19 cellular contexts compared by ENCODE assay signal in genomic region chr2:161965994-161966393, GRCh38.
A peak's percentile ranks its signal among the peaks of the same experiment; 100 is the strongest.
DNase-seq lines count a peak whose midpoint lies in the region; ATAC-seq, FAIRE-seq and TF ChIP-seq lines count a peak whose summit lies in the region.
"Had no signal": no experiment of that assay in that cellular context is flagged by ENCODE, and none has a peak within 500 bp of the region (broad histone marks: within the 10 kb centered on the region; RNA-seq: fewer than 3 reads in every experiment).

No MANE protein-coding gene starts in this region.

- peak overlapping the region; percentile 93 to 96 for H3K27ac Mint-ChIP-seq in natural killer cell treated with Interleukin-12 subunit alpha and Interleukin-12 subunit beta and Interleukin-15 and Interleukin-18, amount 100 ng/mL, for 72 hours
- no peak overlapping the region for H3K27ac Mint-ChIP-seq in natural killer cell
- H3K27ac Mint-ChIP-seq: brain had no signal

- H3K27ac ChIP-seq in GM12878 (ENCODE audit: control insufficient read depth, insufficient read depth) (no peak overlapping the region), osteoblast (ENCODE audit: low read depth, low read length) (no peak overlapping the region)
- H3K27ac ChIP-seq: colonic mucosa, gastrocnemius medialis, testis had no signal

- H3K27me3 ChIP-seq in GM12878 (replicated peaks in 1 of 2; ENCODE audit: control insufficient read depth in 2 of 2, insufficient read depth in 2 of 2, low read length in 1 of 2) (no peaks in the 10 kb centered on the region), osteoblast (ENCODE audit: insufficient read depth, low read length) (no peaks in the 10 kb centered on the region)
- H3K27me3 ChIP-seq: colonic mucosa, gastrocnemius medialis, MG63, testis had no signal

- in situ Hi-C loops in GM12878 (cut with MboI) = no loop called here

- intact Hi-C loops in natural killer cell (cut with micrococcal nuclease) (no loop called here), GM12878 (cut with micrococcal nuclease; ENCODE audit: unreplicated experiment) (no loop called here)

- H3K9me3 Mint-ChIP-seq in natural killer cell treated with Interleukin-12 subunit alpha and Interleukin-12 subunit beta and Interleukin-15 and Interleukin-18, amount 100 ng/mL, for 72 hours = peaks cover 2% of the 10 kb centered on the region
- H3K9me3 Mint-ChIP-seq in natural killer cell = peaks cover 0 to 2% of the 10 kb centered on the region in 2 donors
- H3K9me3 Mint-ChIP-seq: brain had no signal

- H4K20me1 ChIP-seq in GM12878 (ENCODE audit: control insufficient read depth, insufficient read depth) = no peaks in the 10 kb centered on the region
- H4K20me1 ChIP-seq in osteoblast (ENCODE audit: insufficient read depth, low read length) = no peaks in the 10 kb centered on the region

- H3K4me1 ChIP-seq in GM12878 (ENCODE audit: control insufficient read depth, insufficient read depth, low read length) (no peaks in the 10 kb centered on the region), osteoblast (ENCODE audit: insufficient read depth, low read length) (peaks cover 4% of the 10 kb centered on the region)
- H3K4me1 ChIP-seq: colonic mucosa, gastrocnemius medialis, testis had no signal

- H3K4me3 ChIP-seq in GM12878 (no peak overlapping the region), osteoblast (ENCODE audit: insufficient read depth, low read length) (no peak overlapping the region)
- H3K4me3 ChIP-seq: colonic mucosa, gastrocnemius medialis, MG63, testis had no signal

- no peak for TF ChIP-seq CTCF in natural killer cell (IDR thresholded peaks at IDR 0.05)
- no peak for TF ChIP-seq CTCF in GM12878 (IDR thresholded peaks at IDR 0.05 in 2 of 3, conservative IDR thresholded peaks at IDR 0.05 in 1 of 3; ENCODE audit: control insufficient read depth in 2 of 3, extremely low read depth in 1 of 3, insufficient read depth in 1 of 3, low read depth in 3 of 3, low read length in 3 of 3)
- TF ChIP-seq CTCF in osteoblast (IDR thresholded peaks at IDR 0.05; ENCODE audit: extremely low read depth, low read depth, low read length) = no peak

- no peaks in the 10 kb centered on the region for H3K27me3 Mint-ChIP-seq in natural killer cell treated with Interleukin-12 subunit alpha and Interleukin-12 subunit beta and Interleukin-15 and Interleukin-18, amount 100 ng/mL, for 72 hours
- no peaks in the 10 kb centered on the region for H3K27me3 Mint-ChIP-seq in natural killer cell (ENCODE audit: low read depth in 2 of 2)
- H3K27me3 Mint-ChIP-seq: brain had no signal

- TF ChIP-seq POLR2A in GM12878 (IDR thresholded peaks at IDR 0.05; ENCODE audit: low read depth, low read length) = no peak

- no TSS peak for BruUV-seq in GM12878 (replicated peaks; lab: Mats Ljungman, UMichigan)

- TF ChIP-seq RAD21 in GM12878 (IDR thresholded peaks at IDR 0.05; ENCODE audit: insufficient read depth, low read depth, low read length) = no peak

- CTCF ChIA-PET in GM12878 (lab: Yijun Ruan, JAX) = no interaction called here

- no peak overlapping the region for H3K4me2 ChIP-seq in GM12878 (ENCODE audit: control insufficient read depth, insufficient read depth)
- no peak overlapping the region for H3K4me2 ChIP-seq in osteoblast (ENCODE audit: insufficient read depth, low read length)

- H3K79me2 ChIP-seq in GM12878 (ENCODE audit: control insufficient read depth, insufficient read depth, low read length) (no peaks in the 10 kb centered on the region), osteoblast (ENCODE audit: insufficient read depth, low read length) (no peaks in the 10 kb centered on the region)

- SMC1A ChIA-PET in GM12878 (lab: Charles Lee; ENCODE audit: uncharacterized antibody, unreplicated experiment) = no interaction called here

- H3K4me1 Mint-ChIP-seq in natural killer cell treated with Interleukin-12 subunit alpha and Interleukin-12 subunit beta and Interleukin-15 and Interleukin-18, amount 100 ng/mL, for 72 hours (ENCODE audit: low read depth in 2 of 2) = peaks cover 41 to 44% of the 10 kb centered on the region in 2 donors
- no peaks in the 10 kb centered on the region for H3K4me1 Mint-ChIP-seq in natural killer cell

- peak; percentile 86 to 93 for ATAC-seq in natural killer cell treated with Interleukin-12 subunit alpha and Interleukin-12 subunit beta and Interleukin-15 and Interleukin-18, amount 100 ng/mL, for 72 hours
- no peak for ATAC-seq in natural killer cell
- ATAC-seq in GM12878 = no peak; the same call in 1 of the 3 replicates
- ATAC-seq in GM18861 (IDR thresholded peaks at IDR 0.05; ENCODE audit: unreplicated experiment) = no peak
- ATAC-seq in HG02763 (IDR thresholded peaks at IDR 0.05; ENCODE audit: unreplicated experiment) = no peak
- ATAC-seq: gastrocnemius medialis, left lobe of liver, Panc1, sciatic nerve had no signal

- POLR2A ChIA-PET in GM12878 (lab: Charles Lee) = no interaction called here

- H3K9me3 ChIP-seq in GM12878 (replicated peaks; ENCODE audit: control insufficient read depth, insufficient read depth, low read length) (no peaks in the 10 kb centered on the region), osteoblast (ENCODE audit: low read depth, low read length) (no peaks in the 10 kb centered on the region)
- H3K9me3 ChIP-seq: colonic mucosa, gastrocnemius medialis, MG63, testis had no signal

- H3K4me3 Mint-ChIP-seq in natural killer cell treated with Interleukin-12 subunit alpha and Interleukin-12 subunit beta and Interleukin-15 and Interleukin-18, amount 100 ng/mL, for 72 hours = peak overlapping the region; percentile 34
- H3K4me3 Mint-ChIP-seq in natural killer cell = no peak overlapping the region
- H3K4me3 Mint-ChIP-seq: brain had no signal

- H2AFZ ChIP-seq in GM12878 (ENCODE audit: control insufficient read depth, low read depth, low read length) = no peak overlapping the region
- no peak overlapping the region for H2AFZ ChIP-seq in osteoblast (ENCODE audit: low read length)

- TF ChIP-seq EP300 in GM12878 (IDR thresholded peaks at IDR 0.05; ENCODE audit: borderline replicate concordance in 1 of 2, control insufficient read depth in 1 of 2, low read depth in 2 of 2, low read length in 2 of 2) = no peak

- no peak overlapping the region for H3K9ac ChIP-seq in GM12878 (ENCODE audit: control insufficient read depth, insufficient read depth, low read length)

- DNase-seq in natural killer cell treated with Interleukin-12 subunit alpha and Interleukin-12 subunit beta and Interleukin-15 and Interleukin-18, amount 100 ng/mL, for 72 hours (ENCODE audit: low spot score) = no peak
- DNase-seq in natural killer cell (no peak), RCC 7860 (ENCODE audit: low spot score) (peak; percentile 11), GM12878 (ENCODE audit: low read depth, low spot score) (no peak), NCI-H82 treated with DMSO at 0.1 percent for 48 hours (lab: John Stamatoyannopoulos, UW; ENCODE audit: unreplicated experiment) (no peak), osteoblast (ENCODE audit: insufficient read length, low spot score, missing footprints) (no peak)
- DNase-seq: colonic mucosa, gastrocnemius medialis, MG63, NCI-H2029, NCI-H526, nucleus accumbens, testis had no signal

- WGBS in GM12878 (ENCODE audit: insufficient coverage, insufficient replicate concordance, low lambda C conversion rate, missing lambda C conversion rate) = 0% methylated on average over 1 of the region's 1 CpG

- RAD21 ChIA-PET in GM12878 (lab: Charles Lee; ENCODE audit: unreplicated experiment) = no interaction called here

- FAIRE-seq in RCC 7860 (lab: Jason Lieb, UNC) (peak; percentile 42), GM12878 (lab: Jason Lieb, UNC) (no peak)

- H3K36me3 ChIP-seq in GM12878 (ENCODE audit: control insufficient read depth in 2 of 2, insufficient read depth in 2 of 2, low read length in 1 of 2) (no peaks in the 10 kb centered on the region), osteoblast (ENCODE audit: insufficient read depth, low read length) (no peaks in the 10 kb centered on the region)
- H3K36me3 ChIP-seq: colonic mucosa, gastrocnemius medialis, MG63 had no signal

- H3K36me3 Mint-ChIP-seq in natural killer cell treated with Interleukin-12 subunit alpha and Interleukin-12 subunit beta and Interleukin-15 and Interleukin-18, amount 100 ng/mL, for 72 hours = peaks cover 24% of the 10 kb centered on the region
- H3K36me3 Mint-ChIP-seq in natural killer cell = no peaks in the 10 kb centered on the region

TF ChIP-seq in GM12878, 131 proteins besides CTCF, POLR2A, EP300 and RAD21 (continues in another document):
- TF ChIP-seq NFIC (IDR thresholded peaks at IDR 0.05; ENCODE audit: low read depth, low read length) = peak; percentile 76; the same call in 1 of the 2 replicates
- TF ChIP-seq, protein P1, sequence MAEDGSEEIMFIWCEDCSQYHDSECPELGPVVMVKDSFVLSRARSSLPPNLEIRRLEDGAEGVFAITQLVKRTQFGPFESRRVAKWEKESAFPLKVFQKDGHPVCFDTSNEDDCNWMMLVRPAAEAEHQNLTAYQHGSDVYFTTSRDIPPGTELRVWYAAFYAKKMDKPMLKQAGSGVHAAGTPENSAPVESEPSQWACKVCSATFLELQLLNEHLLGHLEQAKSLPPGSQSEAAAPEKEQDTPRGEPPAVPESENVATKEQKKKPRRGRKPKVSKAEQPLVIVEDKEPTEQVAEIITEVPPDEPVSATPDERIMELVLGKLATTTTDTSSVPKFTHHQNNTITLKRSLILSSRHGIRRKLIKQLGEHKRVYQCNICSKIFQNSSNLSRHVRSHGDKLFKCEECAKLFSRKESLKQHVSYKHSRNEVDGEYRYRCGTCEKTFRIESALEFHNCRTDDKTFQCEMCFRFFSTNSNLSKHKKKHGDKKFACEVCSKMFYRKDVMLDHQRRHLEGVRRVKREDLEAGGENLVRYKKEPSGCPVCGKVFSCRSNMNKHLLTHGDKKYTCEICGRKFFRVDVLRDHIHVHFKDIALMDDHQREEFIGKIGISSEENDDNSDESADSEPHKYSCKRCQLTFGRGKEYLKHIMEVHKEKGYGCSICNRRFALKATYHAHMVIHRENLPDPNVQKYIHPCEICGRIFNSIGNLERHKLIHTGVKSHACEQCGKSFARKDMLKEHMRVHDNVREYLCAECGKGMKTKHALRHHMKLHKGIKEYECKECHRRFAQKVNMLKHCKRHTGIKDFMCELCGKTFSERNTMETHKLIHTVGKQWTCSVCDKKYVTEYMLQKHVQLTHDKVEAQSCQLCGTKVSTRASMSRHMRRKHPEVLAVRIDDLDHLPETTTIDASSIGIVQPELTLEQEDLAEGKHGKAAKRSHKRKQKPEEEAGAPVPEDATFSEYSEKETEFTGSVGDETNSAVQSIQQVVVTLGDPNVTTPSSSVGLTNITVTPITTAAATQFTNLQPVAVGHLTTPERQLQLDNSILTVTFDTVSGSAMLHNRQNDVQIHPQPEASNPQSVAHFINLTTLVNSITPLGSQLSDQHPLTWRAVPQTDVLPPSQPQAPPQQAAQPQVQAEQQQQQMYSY (CRISPR knock-in tag; IDR thresholded peaks at IDR 0.05) = no peak
- TF ChIP-seq POLR2AphosphoS2 (IDR thresholded peaks at IDR 0.05; ENCODE audit: low read depth, low read length) = no peak
- TF ChIP-seq FOXM1 (IDR thresholded peaks at IDR 0.05; ENCODE audit: low read depth, low read length) = no peak

Comparison
In these comparisons a context has a peak if more than half of its experiments do, and no peak if none do; other contexts are left out.
1. ATAC-seq: peak in natural killer cell treated with Interleukin-12 subunit alpha and Interleukin-12 subunit beta and Interleukin-15 and Interleukin-18, amount 100 ng/mL, for 72 hours (2 of 2); none in natural killer cell (0 of 3), GM12878 (single experiment), GM18861 (single experiment) and HG02763 (single experiment).
2. H3K27ac Mint-ChIP-seq: peak in natural killer cell treated with Interleukin-12 subunit alpha and Interleukin-12 subunit beta and Interleukin-15 and Interleukin-18, amount 100 ng/mL, for 72 hours (2 of 2); none in natural killer cell (0 of 2).